19 cellular contexts compared by ENCODE assay signal in genomic region chr1:77271851-77272250, GRCh38. TPM values are rescaled to one million over a fixed set of nuclear protein-coding genes. Genes with fewer than 3 reads are reported as not detected.
DNase-seq lines count a peak whose midpoint lies in the region; ATAC-seq and TF ChIP-seq lines count a peak whose summit lies in the region.
"Had no signal": no experiment of that assay in that cellular context is flagged by ENCODE, and none has a peak within 500 bp of the region (broad histone marks: within the 10 kb centered on the region; RNA-seq: fewer than 3 reads in every experiment).

No MANE protein-coding gene starts in this region.

- no peak overlapping the region for H3K27ac Mint-ChIP-seq in endodermal cell
- H3K27ac Mint-ChIP-seq: activated naive CD8-positive, alpha-beta T cell treated with anti-CD3 and anti-CD28 coated beads, Interleukin-2, amount 10 ng/mL, durations not matched to agents 7 days and 5 days; CD4-positive, alpha-beta memory T cell; WTC11 had no signal

- H3K4me3 ChIP-seq in AG09309 (ENCODE audit: control insufficient read depth, low read depth, low read length) (no peak overlapping the region), HFF-Myc (replicated peaks; ENCODE audit: low read depth, low read length) (no peak overlapping the region), astrocyte of the spinal cord (ENCODE audit: low read depth, low read length) (no peak overlapping the region), endodermal cell (ENCODE audit: low read length) (no peak overlapping the region)
- H3K4me3 ChIP-seq: MG63, sigmoid colon had no signal

- peaks cover 53% of the 10 kb centered on the region for H3K27me3 Mint-ChIP-seq in endodermal cell (ENCODE audit: insufficient read depth)
- H3K27me3 Mint-ChIP-seq: activated naive CD8-positive, alpha-beta T cell treated with anti-CD3 and anti-CD28 coated beads, Interleukin-2, amount 10 ng/mL, durations not matched to agents 7 days and 5 days had no signal

- in situ Hi-C loops in astrocyte of the spinal cord (cut with HindIII; ENCODE audit: low sequenced_read_pairs): no loop called here

- no peak overlapping the region for H3K27ac ChIP-seq in endodermal cell (ENCODE audit: low read depth, low read length)
- H3K27ac ChIP-seq: sigmoid colon had no signal

- no peaks in the 10 kb centered on the region for H3K9me3 Mint-ChIP-seq in endodermal cell
- H3K9me3 Mint-ChIP-seq: CD4-positive, alpha-beta memory T cell; WTC11 had no signal

- no peak overlapping the region for H3K9ac ChIP-seq in endodermal cell (ENCODE audit: extremely low read depth, low read length, poor library complexity, severe bottlenecking)

- no peaks in the 10 kb centered on the region for H3K9me3 ChIP-seq in endodermal cell (ENCODE audit: control insufficient read depth, low read length)
- H3K9me3 ChIP-seq: MG63, sigmoid colon had no signal

- no peaks in the 10 kb centered on the region for H3K36me3 Mint-ChIP-seq in endodermal cell (ENCODE audit: low read depth)
- H3K36me3 Mint-ChIP-seq: activated naive CD8-positive, alpha-beta T cell treated with anti-CD3 and anti-CD28 coated beads, Interleukin-2, amount 10 ng/mL, durations not matched to agents 7 days and 5 days; CD4-positive, alpha-beta memory T cell; WTC11 had no signal

- DNase-seq in AG09309 (ENCODE audit: low read depth) (peak; percentile 37), HFF-Myc (ENCODE audit: extremely low read depth, low read depth) (peak; percentile 10), astrocyte of the spinal cord (ENCODE audit: low read depth, low spot score) (peak; percentile 71), foreskin melanocyte (peak; percentile 85), left lobe of liver (ENCODE audit: low spot score) (no peak), medulla oblongata (ENCODE audit: extremely low spot score) (no peak), endodermal cell (no peak)
- no peak for DNase-seq in stimulated activated CD4-positive, alpha-beta T cell treated with anti-CD3 and anti-CD28 coated beads, Interleukin-12 subunit alpha, Interleukin-12 subunit beta, amount 100 ng/mL, for 4 hours
- DNase-seq: activated CD8-positive, alpha-beta memory T cell treated with anti-CD3 and anti-CD28 coated beads, Interleukin-2, amount 50 U/mL, for 48 hours; activated naive CD8-positive, alpha-beta T cell treated with anti-CD3 and anti-CD28 coated beads, Interleukin-2, amount 10 ng/mL, durations not matched to agents 7 days and 5 days; CD4-positive, alpha-beta memory T cell; effector CD8-positive, alpha-beta T cell; hippocampal formation; MG63; NCI-H2171; NK-92 treated with Interleukin-12 subunit alpha and Interleukin-12 subunit beta, amount 100 ng/mL, for 24 hours; sigmoid colon; stimulated activated naive CD4-positive, alpha-beta T cell had no signal

- no peaks in the 10 kb centered on the region for H3K4me1 ChIP-seq in endodermal cell (ENCODE audit: control insufficient read depth, insufficient read depth, low read length)
- H3K4me1 ChIP-seq: sigmoid colon had no signal

- TF ChIP-seq CTCF in AG09309 (IDR thresholded peaks at IDR 0.05; ENCODE audit: control insufficient read depth, insufficient read depth, low read depth, low read length, missing control alignments) (no peak), HFF-Myc (IDR thresholded peaks at IDR 0.05; ENCODE audit: low read depth, low read length, missing control alignments) (no peak), astrocyte of the spinal cord (IDR thresholded peaks at IDR 0.05; ENCODE audit: low read depth, low read length) (no peak), endodermal cell (conservative IDR thresholded peaks at IDR 0.05) (no peak)

- H3K27me3 ChIP-seq in endodermal cell (ENCODE audit: control insufficient read depth, insufficient read depth, low read length, poor library complexity, severe bottlenecking): peaks cover 58% of the 10 kb centered on the region
- H3K27me3 ChIP-seq: MG63, sigmoid colon had no signal

- peaks cover 17% of the 10 kb centered on the region for H3K4me1 Mint-ChIP-seq in endodermal cell
- H3K4me1 Mint-ChIP-seq: activated naive CD8-positive, alpha-beta T cell treated with anti-CD3 and anti-CD28 coated beads, Interleukin-2, amount 10 ng/mL, durations not matched to agents 7 days and 5 days had no signal

- no peak overlapping the region for H3K4me3 Mint-ChIP-seq in endodermal cell
- H3K4me3 Mint-ChIP-seq: activated naive CD8-positive, alpha-beta T cell treated with anti-CD3 and anti-CD28 coated beads, Interleukin-2, amount 10 ng/mL, durations not matched to agents 7 days and 5 days; CD4-positive, alpha-beta memory T cell; WTC11 had no signal

- no peak for ATAC-seq in left lobe of liver
- ATAC-seq: WTC11 had no signal

- H3K36me3 ChIP-seq in endodermal cell (ENCODE audit: control insufficient read depth, insufficient read depth, low read length): no peaks in the 10 kb centered on the region
- H3K36me3 ChIP-seq: MG63, sigmoid colon had no signal

RNA-seq across cellular contexts. Expression of gene AK5, which starts 10.0 kb away (rescaled TPM):
- 0.15 TPM for total RNA-seq in left lobe of liver
- 1 to 10 TPM in 1 of 2 donors, under 1 TPM in 1; 0.46 to 2.8 TPM for total RNA-seq in endodermal cell
- 1.6 TPM for polyA plus RNA-seq in endodermal cell (2013, experiment 1 of 2)
- 1.7 TPM for polyA plus RNA-seq in endodermal cell (2013, experiment 2 of 2)

RNA-seq across cellular contexts. Expression of gene PIGK, which starts 52.6 kb away (rescaled TPM):
- total RNA-seq in left lobe of liver (14.2 TPM), endodermal cell (10 to 100 TPM; 19.9 to 26.7 TPM)
- 26.4 TPM for polyA plus RNA-seq in endodermal cell (2013, experiment 1 of 2)
- 24.2 TPM for polyA plus RNA-seq in endodermal cell (2013, experiment 2 of 2)

Comparison
In these comparisons a context has a peak if more than half of its experiments do, and no peak if none do; other contexts are left out.
1. DNase-seq: peak in AG09309 (single experiment), HFF-Myc (single experiment), astrocyte of the spinal cord (single experiment) and foreskin melanocyte (single experiment); none in left lobe of liver (single experiment), stimulated activated CD4-positive, alpha-beta T cell treated with anti-CD3 and anti-CD28 coated beads, Interleukin-12 subunit alpha, Interleukin-12 subunit beta, amount 100 ng/mL, for 4 hours (single experiment), medulla oblongata (single experiment) and endodermal cell (single experiment).